Comparison of ENCODE assay signal across 8 cellular contexts in the genomic region with DNA sequence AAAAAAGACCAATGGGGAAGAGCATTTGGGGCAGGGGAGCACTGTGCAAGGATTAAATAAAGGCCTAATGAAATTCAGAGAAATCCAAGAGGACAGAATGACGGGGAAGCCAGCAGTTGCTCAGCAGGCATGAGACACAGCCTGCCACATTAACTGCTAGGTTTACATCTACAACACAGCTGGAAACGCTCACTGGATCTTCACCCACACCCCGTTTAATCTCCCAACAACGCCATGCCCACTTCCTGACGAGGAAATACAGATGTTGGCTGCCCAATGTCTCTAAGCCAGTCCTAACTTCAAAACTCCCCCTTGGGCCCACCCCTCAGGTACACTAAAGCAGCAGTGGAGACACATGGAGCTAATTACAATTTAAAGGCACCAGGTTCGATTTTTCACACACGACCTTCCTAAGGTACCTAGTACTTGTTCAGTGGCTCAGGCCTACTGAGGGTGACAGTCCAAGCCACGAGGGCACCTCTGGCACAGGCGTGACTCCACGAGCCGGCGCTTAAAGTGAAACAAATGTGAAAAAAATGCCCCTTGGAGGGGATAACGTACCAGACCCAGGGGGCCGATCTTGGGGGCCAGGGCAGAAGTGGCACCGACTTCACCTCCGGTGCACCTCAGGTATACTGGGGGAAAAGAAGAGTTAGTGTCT. TPM values are rescaled to one million over a fixed set of nuclear protein-coding genes. Genes with fewer than 3 reads are reported as not detected.
DNase-seq lines count a peak whose midpoint lies in the region; ATAC-seq and TF ChIP-seq lines count a peak whose summit lies in the region.

No MANE protein-coding gene starts in this region.

- no peak for DNase-seq in AG04449 (ENCODE audit: low read depth, low spot score)
- no peak for DNase-seq in WERI-Rb-1
- peak; percentile 55 for DNase-seq in fibroblast of the aortic adventitia (ENCODE audit: low read depth)
- DNase-seq in osteocyte (ENCODE audit: extremely low spot score, unreplicated experiment): no peak
- DNase-seq in NCI-H2196 (lab: John Stamatoyannopoulos, UW; ENCODE audit: unreplicated experiment): no peak
- no peak for DNase-seq in DMS 273 (lab: John Stamatoyannopoulos, UW; ENCODE audit: unreplicated experiment)

- no peaks in the 10 kb centered on the region for H3K27me3 ChIP-seq in WERI-Rb-1 (ENCODE audit: insufficient read depth, low read depth, severe bottlenecking)

- H3K4me3 ChIP-seq in AG04449 (ENCODE audit: low read depth, low read length): peak overlapping the region; percentile 98
- H3K4me3 ChIP-seq in WERI-Rb-1 (ENCODE audit: low read depth, low read length): peak overlapping the region; percentile 94
- H3K4me3 ChIP-seq in fibroblast of the aortic adventitia (ENCODE audit: low read depth, low read length): peak overlapping the region; percentile 89

- CTCF ChIA-PET in AG04449 (lab: Yijun Ruan, JAX): interaction anchor here (0.9 to 1.8 kb wide), 6 partner anchors 11 to 508 kb away, joined by 3 to 6 read pairs (median 4); no protein-coding TSS in a partner anchor

- no peaks in the 10 kb centered on the region for H3K9me3 ChIP-seq in WERI-Rb-1 (ENCODE audit: severe bottlenecking)

- peak overlapping the region; percentile 92 for H3K4me3 Mint-ChIP-seq in osteocyte (ENCODE audit: unreplicated experiment)

- ATAC-seq in GM21717 (IDR thresholded peaks at IDR 0.05; ENCODE audit: unreplicated experiment) (peak; percentile 2), GM18867 (IDR thresholded peaks at IDR 0.05; ENCODE audit: unreplicated experiment) (no peak)

- H3K27ac Mint-ChIP-seq in osteocyte (ENCODE audit: unreplicated experiment): peak overlapping the region; percentile 97

- H3K4me1 Mint-ChIP-seq in osteocyte (ENCODE audit: unreplicated experiment): peaks cover 42% of the 10 kb centered on the region

- H3K36me3 Mint-ChIP-seq in osteocyte (ENCODE audit: unreplicated experiment): peaks cover 44% of the 10 kb centered on the region

- no peaks in the 10 kb centered on the region for H3K9me3 Mint-ChIP-seq in osteocyte (ENCODE audit: unreplicated experiment)

- POLR2A ChIA-PET in AG04449 (lab: Yijun Ruan, JAX): interaction anchor here (0.7 to 1.6 kb wide), 12 partner anchors 10 to 235 kb away, joined by 3 to 14 read pairs (median 4); a partner anchor contains a TSS

- peak overlapping the region; percentile 89 for H3K27ac ChIP-seq in WERI-Rb-1

- H3K27me3 Mint-ChIP-seq in osteocyte (ENCODE audit: unreplicated experiment): no peaks in the 10 kb centered on the region

- H3K36me3 ChIP-seq in WERI-Rb-1: peaks cover 62% of the 10 kb centered on the region

- TF ChIP-seq CTCF in AG04449 (IDR thresholded peaks at IDR 0.05; ENCODE audit: insufficient read depth, low read length, missing control alignments) (no peak), WERI-Rb-1 (IDR thresholded peaks at IDR 0.05; ENCODE audit: low read depth, low read length) (no peak), fibroblast of the aortic adventitia (IDR thresholded peaks at IDR 0.05; ENCODE audit: insufficient read depth, low read length) (no peak), osteocyte (IDR thresholded peaks at IDR 0.05) (no peak)

RNA-seq across cellular contexts. Expression of a gene that starts 0.9 kb away (rescaled TPM):
- total RNA-seq in fibroblast of the aortic adventitia (ENCODE audit: low replicate concordance): 511 and 2,619 TPM in 2 replicates
- 1,078 and 1,108 TPM in 2 replicates for total RNA-seq in osteocyte

RNA-seq across cellular contexts. Expression of a gene that starts 1.0 kb away (rescaled TPM):
- 12.9 and 15.3 TPM in 2 replicates for total RNA-seq in fibroblast of the aortic adventitia (ENCODE audit: low replicate concordance)
- 23.5 and 26.0 TPM in 2 replicates for total RNA-seq in osteocyte

RNA-seq across cellular contexts. Expression of a gene that starts 26.1 kb away (rescaled TPM):
- total RNA-seq in fibroblast of the aortic adventitia (ENCODE audit: low replicate concordance) (10.2 and 21.0 TPM in 2 replicates), osteocyte (9.0 and 11.5 TPM in 2 replicates)

RNA-seq across cellular contexts. Expression of a gene that starts 53.3 kb away (rescaled TPM):
- 5.5 TPM in 1 of 2 replicates, not detected in the other for total RNA-seq in fibroblast of the aortic adventitia (ENCODE audit: low replicate concordance)
- 18.2 and 18.7 TPM in 2 replicates for total RNA-seq in osteocyte
